ENCODE assay signal across 1 cellular context in the genomic region with DNA sequence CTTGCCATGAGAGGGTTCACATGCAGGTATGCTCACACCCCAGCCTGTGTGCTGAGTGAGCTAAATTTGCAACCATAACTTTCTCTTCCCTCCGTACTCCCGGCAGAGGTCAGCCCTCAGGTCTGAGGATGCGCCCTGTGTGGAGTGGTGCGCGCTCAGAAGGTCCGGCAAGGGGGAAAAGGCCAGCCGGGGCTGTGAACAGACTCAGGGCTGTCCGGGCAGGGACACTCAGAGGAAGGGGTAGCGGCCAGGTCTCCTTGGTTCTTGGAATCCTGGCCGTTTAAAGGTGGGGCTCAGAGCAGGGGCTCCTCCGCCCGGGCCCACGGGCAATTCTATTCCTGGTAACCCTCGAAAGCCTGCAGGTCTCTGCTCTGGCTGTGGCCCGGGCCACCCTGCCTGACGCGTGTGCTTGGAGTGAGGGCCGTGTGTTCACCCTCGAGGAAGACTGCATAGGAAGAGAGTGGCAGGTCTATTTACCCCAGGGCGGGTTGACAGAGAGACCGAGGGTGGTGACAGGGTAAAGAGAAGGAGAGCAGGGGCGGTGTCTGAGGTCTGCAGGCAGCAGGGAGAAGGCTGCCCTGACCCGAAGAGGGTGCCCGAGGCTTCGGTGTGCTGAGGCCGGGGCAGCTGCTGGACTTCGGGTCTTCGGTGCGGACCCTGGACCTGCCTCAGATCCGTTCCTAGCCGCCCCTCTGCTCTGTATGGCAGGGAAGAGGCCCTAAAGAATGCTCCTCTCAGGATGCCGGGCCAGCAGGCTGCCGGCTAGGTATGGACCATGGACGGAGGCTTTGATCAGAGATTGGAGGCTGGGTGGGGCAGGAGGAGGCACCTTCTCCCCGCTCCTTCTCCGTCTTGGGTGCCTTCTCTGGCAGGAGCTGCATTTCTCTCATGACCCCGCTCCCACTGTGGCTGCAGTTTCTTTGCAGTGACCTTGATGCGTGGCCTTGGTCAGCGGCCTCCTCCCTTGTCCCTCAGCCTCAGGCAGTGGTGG.
TF ChIP-seq lines count a peak whose summit lies in the region.

No MANE protein-coding gene starts in this region.

TF ChIP-seq in HepG2, 621 proteins besides CTCF, POLR2A, EP300 and RAD21 (continued from another document and continues in another):
- TF ChIP-seq, protein P1, sequence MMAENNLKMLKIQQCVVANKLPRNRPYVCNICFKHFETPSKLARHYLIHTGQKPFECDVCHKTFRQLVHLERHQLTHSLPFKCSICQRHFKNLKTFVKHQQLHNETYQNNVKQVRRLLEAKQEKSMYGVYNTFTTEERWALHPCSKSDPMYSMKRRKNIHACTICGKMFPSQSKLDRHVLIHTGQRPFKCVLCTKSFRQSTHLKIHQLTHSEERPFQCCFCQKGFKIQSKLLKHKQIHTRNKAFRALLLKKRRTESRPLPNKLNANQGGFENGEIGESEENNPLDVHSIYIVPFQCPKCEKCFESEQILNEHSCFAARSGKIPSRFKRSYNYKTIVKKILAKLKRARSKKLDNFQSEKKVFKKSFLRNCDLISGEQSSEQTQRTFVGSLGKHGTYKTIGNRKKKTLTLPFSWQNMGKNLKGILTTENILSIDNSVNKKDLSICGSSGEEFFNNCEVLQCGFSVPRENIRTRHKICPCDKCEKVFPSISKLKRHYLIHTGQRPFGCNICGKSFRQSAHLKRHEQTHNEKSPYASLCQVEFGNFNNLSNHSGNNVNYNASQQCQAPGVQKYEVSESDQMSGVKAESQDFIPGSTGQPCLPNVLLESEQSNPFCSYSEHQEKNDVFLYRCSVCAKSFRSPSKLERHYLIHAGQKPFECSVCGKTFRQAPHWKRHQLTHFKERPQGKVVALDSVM (CRISPR knock-in tag; IDR thresholded peaks at IDR 0.05), result peak; percentile 55
- TF ChIP-seq PAXIP1 (CRISPR knock-in tag; conservative IDR thresholded peaks at IDR 0.05) (peak; percentile 71), FOXP4 (CRISPR knock-in tag; IDR thresholded peaks at IDR 0.05) (peak; percentile 27; the same call in 1 of the 2 replicates), ZNF788 (CRISPR knock-in tag; IDR thresholded peaks at IDR 0.05; ENCODE audit: borderline replicate concordance) (peak; percentile 73; the same call in 1 of the 2 replicates), CBFB (CRISPR knock-in tag; IDR thresholded peaks at IDR 0.05) (no peak), PHF21A (CRISPR knock-in tag; IDR thresholded peaks at IDR 0.05) (0 out of 2 replicates have a peak, but pooled peaks have one; percentile 19), KDM5B (CRISPR knock-in tag; IDR thresholded peaks at IDR 0.05; ENCODE audit: borderline replicate concordance) (peak; percentile 78), ZMYM4 (CRISPR knock-in tag; IDR thresholded peaks at IDR 0.05) (peak; percentile 63), ATF7-NPFF (CRISPR knock-in tag; IDR thresholded peaks at IDR 0.05; ENCODE audit: low read depth) (0 out of 2 replicates have a peak, but pooled peaks have one; percentile 53), ESRRA (CRISPR knock-in tag; IDR thresholded peaks at IDR 0.05; ENCODE audit: low read depth) (0 out of 2 replicates have a peak, but pooled peaks have one; percentile 48), ZNF264 (CRISPR knock-in tag; IDR thresholded peaks at IDR 0.05) (peak; percentile 42; the same call in 1 of the 2 replicates), ZFY (CRISPR knock-in tag; IDR thresholded peaks at IDR 0.05) (peak; percentile 44; the same call in 1 of the 2 replicates), ZNF292 (CRISPR knock-in tag; IDR thresholded peaks at IDR 0.05; ENCODE audit: borderline replicate concordance, low read depth) (peak; percentile 84; the same call in 1 of the 2 replicates), MAZ (IDR thresholded peaks at IDR 0.05; ENCODE audit: borderline replicate concordance, low read depth, low read length) (no peak), MAZ (CRISPR knock-in tag; IDR thresholded peaks at IDR 0.05; ENCODE audit: low read depth) (no peak), TOPORS (CRISPR knock-in tag; IDR thresholded peaks at IDR 0.05) (0 out of 2 replicates have a peak, but pooled peaks have one; percentile 40), ZNF816 (CRISPR knock-in tag; IDR thresholded peaks at IDR 0.05; ENCODE audit: borderline replicate concordance) (peak; percentile 36; the same call in 1 of the 2 replicates), LCORL (IDR thresholded peaks at IDR 0.05) (no peak), LCORL (CRISPR knock-in tag; IDR thresholded peaks at IDR 0.05) (peak; percentile 51; the same call in 1 of the 2 replicates), ZNF609 (CRISPR knock-in tag; IDR thresholded peaks at IDR 0.05; ENCODE audit: borderline replicate concordance) (peak; percentile 65), ZBTB38 (CRISPR knock-in tag; IDR thresholded peaks at IDR 0.05) (no peak), HMGXB4 (CRISPR knock-in tag; IDR thresholded peaks at IDR 0.05; ENCODE audit: borderline replicate concordance in 1 of 2, low read depth in 1 of 2) (0 out of 4 replicates have a peak, but pooled peaks of 1 of the 2 experiments have one; percentile 22), ZNF781 (CRISPR knock-in tag; IDR thresholded peaks at IDR 0.05; ENCODE audit: borderline replicate concordance, not compliant biosample characterization) (no peak), ARNT2 (CRISPR knock-in tag; IDR thresholded peaks at IDR 0.05; ENCODE audit: low read depth) (no peak)
- TF ChIP-seq, protein P2, sequence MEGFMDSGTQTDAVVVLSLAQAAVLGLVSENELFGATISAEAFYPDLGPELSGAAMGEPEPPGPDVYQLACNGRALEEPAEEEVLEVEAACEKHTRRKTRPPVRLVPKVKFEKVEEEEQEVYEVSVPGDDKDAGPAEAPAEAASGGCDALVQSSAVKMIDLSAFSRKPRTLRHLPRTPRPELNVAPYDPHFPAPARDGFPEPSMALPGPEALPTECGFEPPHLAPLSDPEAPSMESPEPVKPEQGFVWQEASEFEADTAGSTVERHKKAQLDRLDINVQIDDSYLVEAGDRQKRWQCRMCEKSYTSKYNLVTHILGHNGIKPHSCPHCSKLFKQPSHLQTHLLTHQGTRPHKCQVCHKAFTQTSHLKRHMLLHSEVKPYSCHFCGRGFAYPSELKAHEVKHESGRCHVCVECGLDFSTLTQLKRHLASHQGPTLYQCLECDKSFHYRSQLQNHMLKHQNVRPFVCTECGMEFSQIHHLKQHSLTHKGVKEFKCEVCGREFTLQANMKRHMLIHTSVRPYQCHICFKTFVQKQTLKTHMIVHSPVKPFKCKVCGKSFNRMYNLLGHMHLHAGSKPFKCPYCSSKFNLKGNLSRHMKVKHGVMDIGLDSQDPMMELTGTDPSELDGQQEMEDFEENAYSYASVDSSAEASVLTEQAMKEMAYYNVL (CRISPR knock-in tag; IDR thresholded peaks at IDR 0.05; ENCODE audit: borderline replicate concordance), result peak; percentile 48; the same call in 1 of the 2 replicates
- TF ChIP-seq, protein P3, sequence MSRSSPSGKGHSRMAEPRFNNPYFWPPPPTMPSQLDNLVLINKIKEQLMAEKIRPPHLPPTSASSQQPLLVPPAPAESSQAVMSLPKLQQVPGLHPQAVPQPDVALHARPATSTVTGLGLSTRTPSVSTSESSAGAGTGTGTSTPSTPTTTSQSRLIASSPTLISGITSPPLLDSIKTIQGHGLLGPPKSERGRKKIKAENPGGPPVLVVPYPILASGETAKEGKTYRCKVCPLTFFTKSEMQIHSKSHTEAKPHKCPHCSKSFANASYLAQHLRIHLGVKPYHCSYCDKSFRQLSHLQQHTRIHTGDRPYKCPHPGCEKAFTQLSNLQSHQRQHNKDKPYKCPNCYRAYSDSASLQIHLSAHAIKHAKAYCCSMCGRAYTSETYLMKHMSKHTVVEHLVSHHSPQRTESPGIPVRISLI (CRISPR knock-in tag; IDR thresholded peaks at IDR 0.05; ENCODE audit: borderline replicate concordance), result peak; percentile 32; the same call in 1 of the 2 replicates
- TF ChIP-seq, protein P4, sequence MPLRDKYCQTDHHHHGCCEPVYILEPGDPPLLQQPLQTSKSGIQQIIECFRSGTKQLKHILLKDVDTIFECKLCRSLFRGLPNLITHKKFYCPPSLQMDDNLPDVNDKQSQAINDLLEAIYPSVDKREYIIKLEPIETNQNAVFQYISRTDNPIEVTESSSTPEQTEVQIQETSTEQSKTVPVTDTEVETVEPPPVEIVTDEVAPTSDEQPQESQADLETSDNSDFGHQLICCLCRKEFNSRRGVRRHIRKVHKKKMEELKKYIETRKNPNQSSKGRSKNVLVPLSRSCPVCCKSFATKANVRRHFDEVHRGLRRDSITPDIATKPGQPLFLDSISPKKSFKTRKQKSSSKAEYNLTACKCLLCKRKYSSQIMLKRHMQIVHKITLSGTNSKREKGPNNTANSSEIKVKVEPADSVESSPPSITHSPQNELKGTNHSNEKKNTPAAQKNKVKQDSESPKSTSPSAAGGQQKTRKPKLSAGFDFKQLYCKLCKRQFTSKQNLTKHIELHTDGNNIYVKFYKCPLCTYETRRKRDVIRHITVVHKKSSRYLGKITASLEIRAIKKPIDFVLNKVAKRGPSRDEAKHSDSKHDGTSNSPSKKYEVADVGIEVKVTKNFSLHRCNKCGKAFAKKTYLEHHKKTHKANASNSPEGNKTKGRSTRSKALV (CRISPR knock-in tag; IDR thresholded peaks at IDR 0.05), result peak; percentile 59; the same call in 1 of the 2 replicates
